18 cellular contexts compared by ENCODE assay signal in genomic region chr1:66415326-66415725, GRCh38.
"Had no signal": no experiment of that assay in that cellular context is flagged by ENCODE, and none has a peak within 500 bp of the region (broad histone marks: within the 10 kb centered on the region; RNA-seq: fewer than 3 reads in every experiment).

No MANE protein-coding gene starts in this region.

- H3K4me1 Mint-ChIP-seq: neural crest cell had no signal

- H3K27ac Mint-ChIP-seq: mesothelial cell of epicardium, natural killer cell, progenitor cell of endocrine pancreas had no signal

- H3K4me1 ChIP-seq: thyroid gland, uterus had no signal

- H3K36me3 Mint-ChIP-seq: natural killer cell had no signal

- H3K27me3 ChIP-seq: heart left ventricle, ovary, suprapubic skin, thyroid gland, upper lobe of left lung, uterus had no signal

- H3K4me3 ChIP-seq: heart left ventricle, ovary, suprapubic skin, thyroid gland, upper lobe of left lung, uterus had no signal

- H3K27ac ChIP-seq: ovary, suprapubic skin, thyroid gland, upper lobe of left lung, uterus had no signal

- DNase-seq: effector memory CD4-positive, alpha-beta T cell; heart left ventricle; hippocampal formation; kidney glomerular epithelial cell; natural killer cell; nucleus accumbens; ovary; right cardiac atrium; small intestine; stimulated activated CD4-positive, alpha-beta T cell treated with anti-CD3 and anti-CD28 coated beads, Interleukin-12 subunit alpha, Interleukin-12 subunit beta, amount 100 ng/mL, for 4 hours; stimulated activated naive CD4-positive, alpha-beta T cell; thyroid gland; upper lobe of left lung; uterus had no signal

- H3K4me3 Mint-ChIP-seq: mesothelial cell of epicardium, natural killer cell, neural crest cell had no signal

- H3K9me3 ChIP-seq: ovary, thyroid gland, uterus had no signal

- H3K36me3 ChIP-seq: heart left ventricle, ovary, suprapubic skin, thyroid gland, upper lobe of left lung, uterus had no signal
